Comparison of ENCODE assay signal across 1 cellular context in the genomic region with DNA sequence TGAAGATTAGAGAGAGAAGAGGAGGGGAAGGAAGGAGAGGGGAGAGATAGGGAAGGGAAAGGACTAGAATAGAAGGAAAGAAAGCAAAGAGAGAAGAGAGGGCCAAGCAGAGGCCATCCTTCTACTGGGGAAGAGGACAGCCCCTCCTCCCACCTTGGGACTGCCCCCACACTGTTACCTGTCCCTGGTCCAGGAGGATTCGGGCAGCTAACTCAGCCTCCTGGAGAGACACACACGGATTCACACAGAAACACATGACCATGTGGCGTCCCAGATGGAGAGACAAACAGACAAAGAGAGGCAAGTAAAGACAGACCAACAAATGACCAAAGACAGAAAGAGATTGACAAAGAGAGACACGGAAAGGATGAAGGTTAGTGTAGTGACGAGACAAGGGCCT.
TF ChIP-seq lines count a peak whose summit lies in the region.

No MANE protein-coding gene starts in this region.

TF ChIP-seq in SK-N-SH, 30 proteins besides CTCF, POLR2A, EP300 and RAD21:
- TF ChIP-seq YY1 (IDR thresholded peaks at IDR 0.05; ENCODE audit: low read depth) (no peak), MEF2A (IDR thresholded peaks at IDR 0.05; ENCODE audit: borderline replicate concordance, low read depth) (no peak), POLR2AphosphoS5 (IDR thresholded peaks at IDR 0.05; ENCODE audit: low read depth, low read length) (no peak), RXRA (IDR thresholded peaks at IDR 0.05; ENCODE audit: borderline replicate concordance, low read depth) (no peak), SIN3A (IDR thresholded peaks at IDR 0.05; ENCODE audit: borderline replicate concordance, low read depth, low read length) (no peak), MXI1 (IDR thresholded peaks at IDR 0.05; ENCODE audit: low read depth, low read length) (no peak), FOSL2 (IDR thresholded peaks at IDR 0.05; ENCODE audit: borderline replicate concordance, low read depth) (no peak), GABPA (IDR thresholded peaks at IDR 0.05; ENCODE audit: low read depth) (no peak), EZH2phosphoT487 (IDR thresholded peaks at IDR 0.05; ENCODE audit: borderline replicate concordance, low read depth) (no peak), TCF12 (IDR thresholded peaks at IDR 0.05) (no peak), NRF1 (IDR thresholded peaks at IDR 0.05; ENCODE audit: low read depth, low read length) (no peak)
- TF ChIP-seq, protein P1, sequence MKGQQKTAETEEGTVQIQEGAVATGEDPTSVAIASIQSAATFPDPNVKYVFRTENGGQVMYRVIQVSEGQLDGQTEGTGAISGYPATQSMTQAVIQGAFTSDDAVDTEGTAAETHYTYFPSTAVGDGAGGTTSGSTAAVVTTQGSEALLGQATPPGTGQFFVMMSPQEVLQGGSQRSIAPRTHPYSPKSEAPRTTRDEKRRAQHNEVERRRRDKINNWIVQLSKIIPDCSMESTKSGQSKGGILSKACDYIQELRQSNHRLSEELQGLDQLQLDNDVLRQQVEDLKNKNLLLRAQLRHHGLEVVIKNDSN (IDR thresholded peaks at IDR 0.05; ENCODE audit: borderline replicate concordance, low read depth) = no peak
- TF ChIP-seq, protein P2, sequence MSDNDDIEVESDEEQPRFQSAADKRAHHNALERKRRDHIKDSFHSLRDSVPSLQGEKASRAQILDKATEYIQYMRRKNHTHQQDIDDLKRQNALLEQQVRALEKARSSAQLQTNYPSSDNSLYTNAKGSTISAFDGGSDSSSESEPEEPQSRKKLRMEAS (IDR thresholded peaks at IDR 0.05; ENCODE audit: low read depth) = no peak
- TF ChIP-seq, protein P3, sequence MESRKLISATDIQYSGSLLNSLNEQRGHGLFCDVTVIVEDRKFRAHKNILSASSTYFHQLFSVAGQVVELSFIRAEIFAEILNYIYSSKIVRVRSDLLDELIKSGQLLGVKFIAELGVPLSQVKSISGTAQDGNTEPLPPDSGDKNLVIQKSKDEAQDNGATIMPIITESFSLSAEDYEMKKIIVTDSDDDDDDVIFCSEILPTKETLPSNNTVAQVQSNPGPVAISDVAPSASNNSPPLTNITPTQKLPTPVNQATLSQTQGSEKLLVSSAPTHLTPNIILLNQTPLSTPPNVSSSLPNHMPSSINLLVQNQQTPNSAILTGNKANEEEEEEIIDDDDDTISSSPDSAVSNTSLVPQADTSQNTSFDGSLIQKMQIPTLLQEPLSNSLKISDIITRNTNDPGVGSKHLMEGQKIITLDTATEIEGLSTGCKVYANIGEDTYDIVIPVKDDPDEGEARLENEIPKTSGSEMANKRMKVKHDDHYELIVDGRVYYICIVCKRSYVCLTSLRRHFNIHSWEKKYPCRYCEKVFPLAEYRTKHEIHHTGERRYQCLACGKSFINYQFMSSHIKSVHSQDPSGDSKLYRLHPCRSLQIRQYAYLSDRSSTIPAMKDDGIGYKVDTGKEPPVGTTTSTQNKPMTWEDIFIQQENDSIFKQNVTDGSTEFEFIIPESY (IDR thresholded peaks at IDR 0.05; ENCODE audit: borderline replicate concordance, low read depth) = no peak
- TF ChIP-seq, protein P4, sequence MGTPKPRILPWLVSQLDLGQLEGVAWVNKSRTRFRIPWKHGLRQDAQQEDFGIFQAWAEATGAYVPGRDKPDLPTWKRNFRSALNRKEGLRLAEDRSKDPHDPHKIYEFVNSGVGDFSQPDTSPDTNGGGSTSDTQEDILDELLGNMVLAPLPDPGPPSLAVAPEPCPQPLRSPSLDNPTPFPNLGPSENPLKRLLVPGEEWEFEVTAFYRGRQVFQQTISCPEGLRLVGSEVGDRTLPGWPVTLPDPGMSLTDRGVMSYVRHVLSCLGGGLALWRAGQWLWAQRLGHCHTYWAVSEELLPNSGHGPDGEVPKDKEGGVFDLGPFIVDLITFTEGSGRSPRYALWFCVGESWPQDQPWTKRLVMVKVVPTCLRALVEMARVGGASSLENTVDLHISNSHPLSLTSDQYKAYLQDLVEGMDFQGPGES (IDR thresholded peaks at IDR 0.05; ENCODE audit: low read depth, low read length) = no peak
- TF ChIP-seq, protein P5, sequence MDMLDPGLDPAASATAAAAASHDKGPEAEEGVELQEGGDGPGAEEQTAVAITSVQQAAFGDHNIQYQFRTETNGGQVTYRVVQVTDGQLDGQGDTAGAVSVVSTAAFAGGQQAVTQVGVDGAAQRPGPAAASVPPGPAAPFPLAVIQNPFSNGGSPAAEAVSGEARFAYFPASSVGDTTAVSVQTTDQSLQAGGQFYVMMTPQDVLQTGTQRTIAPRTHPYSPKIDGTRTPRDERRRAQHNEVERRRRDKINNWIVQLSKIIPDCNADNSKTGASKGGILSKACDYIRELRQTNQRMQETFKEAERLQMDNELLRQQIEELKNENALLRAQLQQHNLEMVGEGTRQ (IDR thresholded peaks at IDR 0.05; ENCODE audit: borderline replicate concordance, low read depth, low read length) = no peak
